ENCODE assay signal across 27 cellular contexts in the genomic region with DNA sequence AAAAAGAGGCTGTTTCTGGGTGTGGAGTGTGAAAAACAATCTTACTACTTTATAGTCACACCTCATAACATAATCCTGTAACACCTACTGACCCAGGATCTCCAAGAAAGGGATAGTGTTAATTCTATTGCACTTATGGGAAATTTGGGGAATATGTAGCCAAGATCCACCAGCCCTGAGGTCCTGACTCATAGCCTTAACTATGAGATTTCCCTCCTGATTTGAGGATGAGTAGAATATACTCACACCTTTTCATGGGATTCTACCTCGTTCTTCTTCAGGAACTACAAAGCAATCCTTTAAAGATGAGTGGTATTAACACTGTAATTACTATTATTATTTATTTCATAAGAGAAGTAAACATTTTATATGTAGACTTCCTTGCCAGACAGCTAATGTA.
"Had no signal": no experiment of that assay in that cellular context is flagged by ENCODE, and none has a peak within 500 bp of the region (broad histone marks: within the 10 kb centered on the region; RNA-seq: fewer than 3 reads in every experiment).

No MANE protein-coding gene starts in this region.

- H3K9me3 ChIP-seq: adrenal gland, MG63, Peyer's patch, SJSA1 had no signal

- H3K36me3 ChIP-seq: adrenal gland, MG63, Peyer's patch, SJSA1 had no signal

- H3K27ac ChIP-seq: adrenal gland, KMS-11, Peyer's patch, RWPE1, SJSA1 had no signal

- H3K4me1 ChIP-seq: adrenal gland, Peyer's patch, SJSA1 had no signal

- H3K27me3 ChIP-seq: Peyer's patch had no signal

- H3K9ac ChIP-seq: KMS-11 had no signal

- DNase-seq: activated CD4-positive, alpha-beta T cell treated with anti-CD3 and anti-CD28 coated beads for 48 hours; activated CD4-positive, alpha-beta T cell treated with anti-CD3 and anti-CD28 coated beads, Interleukin-2, amount 50 U/mL, for 4 hours; activated CD4-positive, CD25-positive, alpha-beta regulatory T cell treated with anti-CD3 and anti-CD28 coated beads, Interleukin-2, amount 50 U/mL, for 72 hours; activated CD8-positive, alpha-beta memory T cell treated with anti-CD3 and anti-CD28 coated beads, Interleukin-2, amount 50 U/mL, for 48 hours; activated CD8-positive, alpha-beta T cell treated with anti-CD3 and anti-CD28 coated beads, Interleukin-2, amount 10 ng/mL, durations not matched to agents 7 days and 5 days; activated naive CD4-positive, alpha-beta T cell treated with anti-CD3 and anti-CD28 coated beads, Interleukin-2, amount 50 U/mL, for 16 hours; activated naive CD8-positive, alpha-beta T cell treated with anti-CD3 and anti-CD28 coated beads, Interleukin-2, amount 10 ng/mL, durations not matched to agents 7 days and 5 days; activated T-cell treated with anti-CD3 and anti-CD28 coated beads, Interleukin-2, amount 50 U/mL, for 1 hour; adrenal gland; anterior cingulate cortex; central memory CD4-positive, alpha-beta T cell; MG63; MV-4-11; NCI-H1105 treated with DMSO at 0.1 percent for 48 hours; NCI-H1436 treated with DMSO at 0.1 percent for 48 hours; NCI-H187; NCI-H2081; NCI-H510A; NCI-H526 treated with DMSO at 0.1 percent for 48 hours; NCI-H82; Peyer's patch; SHP77; T-helper 17 cell; T-helper 9 cell had no signal

- H3K4me2 ChIP-seq: KMS-11 had no signal

- H3K4me3 ChIP-seq: adrenal gland, MG63, Peyer's patch, SJSA1 had no signal

- ATAC-seq: activated CD8-positive, alpha-beta T cell treated with anti-CD3 and anti-CD28 coated beads, Interleukin-2, amount 10 ng/mL, durations not matched to agents 7 days and 5 days; T-helper 17 cell had no signal
